11 cellular contexts compared by ENCODE assay signal in the genomic region with DNA sequence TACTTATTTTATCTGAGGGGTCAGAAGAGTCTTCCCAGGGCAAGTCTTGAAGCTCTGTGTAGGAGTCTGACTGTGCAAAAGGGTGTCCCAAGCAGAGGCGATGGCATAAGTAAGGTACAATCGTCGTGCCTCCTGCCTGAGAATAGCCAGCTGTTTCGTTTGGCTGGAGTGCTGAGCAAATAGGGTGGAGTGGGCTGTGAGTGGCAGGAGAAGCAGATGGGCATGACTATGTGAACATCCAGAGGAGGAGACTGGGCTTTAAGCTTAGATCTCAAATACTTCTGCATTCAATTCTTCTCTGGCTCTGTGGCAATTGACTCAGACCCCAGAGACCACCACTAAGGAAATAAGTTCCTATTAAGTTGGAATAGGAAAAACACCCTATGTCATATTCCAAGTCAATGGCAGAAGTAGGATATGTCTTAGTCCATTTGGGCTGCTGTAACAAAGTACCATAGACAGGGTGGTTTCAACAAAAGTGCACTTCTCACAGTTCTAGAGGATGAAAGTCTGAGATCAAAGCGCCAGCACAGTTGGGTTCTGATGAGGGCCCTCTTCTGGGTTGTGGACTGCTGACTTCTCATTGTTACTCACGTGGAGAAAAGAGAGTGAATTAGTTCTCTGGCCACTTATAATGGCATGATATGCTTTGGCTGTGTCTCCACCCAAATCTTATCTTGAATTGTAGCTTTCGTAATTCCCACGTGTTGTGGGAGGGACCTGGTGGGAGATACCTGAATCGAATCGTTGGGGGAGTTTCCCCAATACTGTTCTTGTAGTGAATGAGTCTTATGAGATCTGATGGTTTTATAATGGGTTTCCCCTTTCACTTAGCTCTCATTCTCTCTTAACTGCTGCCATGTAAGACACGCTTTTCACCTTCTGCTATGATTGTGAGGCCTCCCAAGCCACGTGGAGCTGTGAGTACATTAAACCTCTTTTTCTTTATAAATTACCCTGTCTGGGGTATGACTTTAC.
DNase-seq lines count a peak whose midpoint lies in the region; ATAC-seq and TF ChIP-seq lines count a peak whose summit lies in the region.
"Had no signal": no experiment of that assay in that cellular context is flagged by ENCODE, and none has a peak within 500 bp of the region (broad histone marks: within the 10 kb centered on the region; RNA-seq: fewer than 3 reads in every experiment).

No MANE protein-coding gene starts in this region.

- no peak for TF ChIP-seq CTCF in left ventricle myocardium inferior (IDR thresholded peaks at IDR 0.05; ENCODE audit: borderline replicate concordance)

- H3K9me3 Mint-ChIP-seq in activated naive CD4-positive, alpha-beta T cell treated with anti-CD3 and anti-CD28 coated beads for 36 hours = no peaks in the 10 kb centered on the region
- no peaks in the 10 kb centered on the region for H3K9me3 Mint-ChIP-seq in activated naive CD4-positive, alpha-beta T cell treated with anti-CD3 and anti-CD28 coated beads, Interleukin-2, amount 10 ng/mL, durations not matched to agents 7 days and 5 days
- H3K9me3 Mint-ChIP-seq in stimulated activated memory B cell treated with anti-CD40 and anti-IgM and Interleukin-4, amounts not matched to agents 10 μg/mL and 1 μg/mL and 100 μg/mL, for 72 hours = no peaks in the 10 kb centered on the region
- H3K9me3 Mint-ChIP-seq in CD8-positive, alpha-beta memory T cell = no peaks in the 10 kb centered on the region

- no peaks in the 10 kb centered on the region for H3K27me3 ChIP-seq in left ventricle myocardium inferior (ENCODE audit: low read depth)
- no peaks in the 10 kb centered on the region for H3K27me3 ChIP-seq in CD8-positive, alpha-beta memory T cell (ENCODE audit: insufficient read depth, low read length, poor library complexity, severe bottlenecking)
- H3K27me3 ChIP-seq: Peyer's patch had no signal

- intact Hi-C loops in activated naive CD4-positive, alpha-beta T cell treated with anti-CD3 and anti-CD28 coated beads for 36 hours (cut with micrococcal nuclease) = loop anchor here (1.0 to 10.0 kb wide), 9 partner anchors 36 to 1138 kb away; no protein-coding TSS in a partner anchor
- intact Hi-C loops in left ventricle myocardium inferior (cut with micrococcal nuclease) = loop anchor here (10.0 kb wide), 1 partner anchor 1138 kb away; no protein-coding TSS in a partner anchor

- ATAC-seq in HG02884 (IDR thresholded peaks at IDR 0.05; ENCODE audit: unreplicated experiment) = peak; percentile 43
- peak; percentile 75 for ATAC-seq in stimulated activated memory B cell treated with anti-CD40 and anti-IgM and Interleukin-4, amounts not matched to agents 10 μg/mL and 1 μg/mL and 100 μg/mL, for 72 hours

- POLR2A ChIA-PET in CD8-positive, alpha-beta memory T cell (lab: Charles Lee) = no interaction called here

- H3K27ac Mint-ChIP-seq in activated naive CD4-positive, alpha-beta T cell treated with anti-CD3 and anti-CD28 coated beads for 36 hours = no peak overlapping the region
- no peak overlapping the region for H3K27ac Mint-ChIP-seq in activated naive CD4-positive, alpha-beta T cell treated with anti-CD3 and anti-CD28 coated beads, Interleukin-2, amount 10 ng/mL, durations not matched to agents 7 days and 5 days
- H3K27ac Mint-ChIP-seq in stimulated activated memory B cell treated with anti-CD40 and anti-IgM and Interleukin-4, amounts not matched to agents 10 μg/mL and 1 μg/mL and 100 μg/mL, for 72 hours = peak overlapping the region; percentile 21
- H3K27ac Mint-ChIP-seq in CD8-positive, alpha-beta memory T cell = peak overlapping the region in 3 of 8 donors; percentile 7 to 84 (median 10)
- H3K27ac Mint-ChIP-seq: activated naive CD8-positive, alpha-beta T cell had no signal

- no peaks in the 10 kb centered on the region for H3K36me3 Mint-ChIP-seq in activated naive CD4-positive, alpha-beta T cell treated with anti-CD3 and anti-CD28 coated beads for 36 hours (ENCODE audit: low read depth)
- no peaks in the 10 kb centered on the region for H3K36me3 Mint-ChIP-seq in activated naive CD4-positive, alpha-beta T cell treated with anti-CD3 and anti-CD28 coated beads, Interleukin-2, amount 10 ng/mL, durations not matched to agents 7 days and 5 days
- no peaks in the 10 kb centered on the region for H3K36me3 Mint-ChIP-seq in stimulated activated memory B cell treated with anti-CD40 and anti-IgM and Interleukin-4, amounts not matched to agents 10 μg/mL and 1 μg/mL and 100 μg/mL, for 72 hours
- H3K36me3 Mint-ChIP-seq in CD8-positive, alpha-beta memory T cell = no peaks in the 10 kb centered on the region
- H3K36me3 Mint-ChIP-seq: activated naive CD8-positive, alpha-beta T cell had no signal

- CTCF ChIA-PET in activated naive CD4-positive, alpha-beta T cell treated with anti-CD3 and anti-CD28 coated beads for 36 hours (lab: Charles Lee) = interaction anchor here (1.4 kb wide), 1 partner anchor 1064 kb away, joined by 4 read pairs; no protein-coding TSS in a partner anchor
- CTCF ChIA-PET in activated naive CD4-positive, alpha-beta T cell treated with anti-CD3 and anti-CD28 coated beads, Interleukin-2, amount 10 ng/mL, durations not matched to agents 7 days and 5 days (lab: Charles Lee) = interaction anchor here (0.7 kb wide), 1 partner anchor 876 kb away, joined by 3 read pairs; no protein-coding TSS in a partner anchor
- CTCF ChIA-PET in CD8-positive, alpha-beta memory T cell (lab: Charles Lee) = interaction anchor here (1.9 to 3.3 kb wide), 2 partner anchors 1140 kb away, joined by 7 to 26 read pairs; no protein-coding TSS in a partner anchor

- no peak overlapping the region for H3K4me3 ChIP-seq in left ventricle myocardium inferior
- no peak overlapping the region for H3K4me3 ChIP-seq in CD8-positive, alpha-beta memory T cell (ENCODE audit: low read length)
- H3K4me3 ChIP-seq: Peyer's patch had no signal

- peaks cover 16% of the 10 kb centered on the region for H3K4me1 ChIP-seq in left ventricle myocardium inferior
- peaks cover 7% of the 10 kb centered on the region for H3K4me1 ChIP-seq in CD8-positive, alpha-beta memory T cell (ENCODE audit: insufficient read depth, low read length)

- no peak overlapping the region for H3K4me3 Mint-ChIP-seq in activated naive CD4-positive, alpha-beta T cell treated with anti-CD3 and anti-CD28 coated beads for 36 hours
- H3K4me3 Mint-ChIP-seq in activated naive CD4-positive, alpha-beta T cell treated with anti-CD3 and anti-CD28 coated beads, Interleukin-2, amount 10 ng/mL, durations not matched to agents 7 days and 5 days = no peak overlapping the region
- no peak overlapping the region for H3K4me3 Mint-ChIP-seq in stimulated activated memory B cell treated with anti-CD40 and anti-IgM and Interleukin-4, amounts not matched to agents 10 μg/mL and 1 μg/mL and 100 μg/mL, for 72 hours
- H3K4me3 Mint-ChIP-seq in CD8-positive, alpha-beta memory T cell = no peak overlapping the region
- H3K4me3 Mint-ChIP-seq: activated naive CD8-positive, alpha-beta T cell had no signal

- H3K27me3 Mint-ChIP-seq in activated naive CD4-positive, alpha-beta T cell treated with anti-CD3 and anti-CD28 coated beads for 36 hours (ENCODE audit: low read depth) = peaks cover 7% of the 10 kb centered on the region
- peaks cover 39% of the 10 kb centered on the region for H3K27me3 Mint-ChIP-seq in activated naive CD4-positive, alpha-beta T cell treated with anti-CD3 and anti-CD28 coated beads, Interleukin-2, amount 10 ng/mL, durations not matched to agents 7 days and 5 days
- H3K27me3 Mint-ChIP-seq in stimulated activated memory B cell treated with anti-CD40 and anti-IgM and Interleukin-4, amounts not matched to agents 10 μg/mL and 1 μg/mL and 100 μg/mL, for 72 hours = no peaks in the 10 kb centered on the region
- H3K27me3 Mint-ChIP-seq in CD8-positive, alpha-beta memory T cell = peaks cover 0 to 4% of the 10 kb centered on the region in 2 donors

- H3K4me1 Mint-ChIP-seq in activated naive CD4-positive, alpha-beta T cell treated with anti-CD3 and anti-CD28 coated beads for 36 hours (ENCODE audit: low read depth) = peaks cover 31% of the 10 kb centered on the region
- H3K4me1 Mint-ChIP-seq in activated naive CD4-positive, alpha-beta T cell treated with anti-CD3 and anti-CD28 coated beads, Interleukin-2, amount 10 ng/mL, durations not matched to agents 7 days and 5 days = peaks cover 16% of the 10 kb centered on the region
- peaks cover 87% of the 10 kb centered on the region for H3K4me1 Mint-ChIP-seq in stimulated activated memory B cell treated with anti-CD40 and anti-IgM and Interleukin-4, amounts not matched to agents 10 μg/mL and 1 μg/mL and 100 μg/mL, for 72 hours
- H3K4me1 Mint-ChIP-seq in CD8-positive, alpha-beta memory T cell = peaks cover 5 to 21% (median 11%) of the 10 kb centered on the region in 3 donors

- H3K36me3 ChIP-seq in left ventricle myocardium inferior = no peaks in the 10 kb centered on the region
- H3K36me3 ChIP-seq in CD8-positive, alpha-beta memory T cell (ENCODE audit: insufficient read depth, low read length) = no peaks in the 10 kb centered on the region
- H3K36me3 ChIP-seq: Peyer's patch had no signal

- peak; percentile 42 for DNase-seq in activated naive CD4-positive, alpha-beta T cell treated with anti-CD3 and anti-CD28 coated beads for 36 hours
- DNase-seq in activated naive CD4-positive, alpha-beta T cell treated with anti-CD3 and anti-CD28 coated beads, Interleukin-2, amount 10 ng/mL, durations not matched to agents 7 days and 5 days = no peak
- peak; percentile 91 for DNase-seq in NCI-H524 treated with DMSO at 0.1 percent for 48 hours (lab: John Stamatoyannopoulos, UW)
- no peak for DNase-seq in left ventricle myocardium inferior
- DNase-seq in CD8-positive, alpha-beta memory T cell = no peak
- DNase-seq in COR-L47 (lab: John Stamatoyannopoulos, UW) = no peak
- DNase-seq: dermis blood vessel endothelial cell, Peyer's patch had no signal

- H3K27ac ChIP-seq in left ventricle myocardium inferior (replicated peaks) = no peak overlapping the region
- H3K27ac ChIP-seq in CD8-positive, alpha-beta memory T cell (ENCODE audit: low read depth, low read length) = no peak overlapping the region
- H3K27ac ChIP-seq: Peyer's patch had no signal

- peaks cover 7% of the 10 kb centered on the region for H3K9me3 ChIP-seq in left ventricle myocardium inferior (replicated peaks)
- no peaks in the 10 kb centered on the region for H3K9me3 ChIP-seq in CD8-positive, alpha-beta memory T cell (ENCODE audit: low read length)
- H3K9me3 ChIP-seq: Peyer's patch had no signal

Comparison
In these comparisons a context has a peak if more than half of its experiments do, and no peak if none do; other contexts are left out.
1. DNase-seq: peak in activated naive CD4-positive, alpha-beta T cell treated with anti-CD3 and anti-CD28 coated beads for 36 hours (single experiment) and NCI-H524 treated with DMSO at 0.1 percent for 48 hours (single experiment); none in activated naive CD4-positive, alpha-beta T cell treated with anti-CD3 and anti-CD28 coated beads, Interleukin-2, amount 10 ng/mL, durations not matched to agents 7 days and 5 days (single experiment), left ventricle myocardium inferior (single experiment), CD8-positive, alpha-beta memory T cell (0 of 5) and COR-L47 (single experiment).